1 cellular context compared by ENCODE assay signal in the genomic region with DNA sequence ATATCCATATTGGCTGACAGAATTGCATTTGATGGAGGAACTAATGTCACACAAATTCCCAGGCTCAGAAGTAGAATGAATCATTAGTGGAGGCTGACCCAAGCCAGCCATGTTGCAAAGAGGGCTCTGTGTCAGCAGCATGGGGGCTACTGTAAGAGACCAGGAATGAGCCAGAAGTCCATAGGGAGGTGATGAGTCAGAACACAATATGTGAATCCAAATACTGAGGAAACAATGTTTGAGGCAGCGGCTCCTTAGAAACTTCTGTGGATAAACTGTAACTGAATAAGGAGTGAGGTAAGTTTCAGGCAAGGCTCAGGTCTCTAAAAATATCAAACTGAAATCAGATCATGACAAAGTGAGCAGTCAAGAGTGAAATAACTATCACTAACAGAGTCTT.
A peak's percentile ranks its signal among the peaks of the same experiment; 100 is the strongest.
TF ChIP-seq lines count a peak whose summit lies in the region.

No MANE protein-coding gene starts in this region.

TF ChIP-seq in HepG2, 621 proteins besides CTCF, POLR2A, EP300 and RAD21:
- 0 out of 2 replicates have a peak, but pooled peaks have one; percentile 22 for TF ChIP-seq FOSL2 (CRISPR knock-in tag; IDR thresholded peaks at IDR 0.05)
- no peak for TF ChIP-seq ZNF747 (CRISPR knock-in tag; IDR thresholded peaks at IDR 0.05; ENCODE audit: borderline replicate concordance)
